Comparison of ENCODE assay signal across 24 cellular contexts in the genomic region with DNA sequence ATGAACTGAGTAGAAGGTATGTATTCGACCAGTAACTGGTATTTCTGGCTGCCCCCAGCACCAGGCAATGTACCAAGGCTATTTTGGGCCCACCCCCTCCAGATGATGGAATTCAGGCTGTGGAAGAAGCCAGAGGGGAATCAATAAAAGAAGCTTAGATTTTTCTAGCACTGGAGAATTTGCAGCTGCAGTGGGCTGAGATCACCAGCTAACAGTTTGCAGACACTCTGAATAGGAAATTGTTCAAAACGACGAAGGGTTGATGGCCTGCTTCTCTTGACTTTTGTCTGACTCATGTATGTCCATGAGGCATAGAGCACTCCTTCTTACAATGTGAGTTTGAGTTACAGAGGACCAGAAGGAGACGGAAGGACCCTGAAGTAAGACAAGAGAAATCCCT. TPM values are rescaled to one million over a fixed set of nuclear protein-coding genes. Genes with fewer than 3 reads are reported as not detected.
DNase-seq lines count a peak whose midpoint lies in the region; ATAC-seq, FAIRE-seq and TF ChIP-seq lines count a peak whose summit lies in the region.
"Had no signal": no experiment of that assay in that cellular context is flagged by ENCODE, and none has a peak within 500 bp of the region (broad histone marks: within the 10 kb centered on the region; RNA-seq: fewer than 3 reads in every experiment).

No MANE protein-coding gene starts in this region.

- peak overlapping the region; percentile 16 for H3K4me3 ChIP-seq in skeletal muscle satellite cell (ENCODE audit: low read length)
- H3K4me3 ChIP-seq: hepatocyte, left lung, thyroid gland had no signal

- no peaks in the 10 kb centered on the region for H3K9me3 ChIP-seq in skeletal muscle satellite cell (replicated peaks; ENCODE audit: low read length)
- H3K9me3 ChIP-seq: BE2C, left lung, thyroid gland had no signal

- H3K27ac ChIP-seq in layer of hippocampus (ENCODE audit: low read depth, low read length) = peak overlapping the region; percentile 87
- H3K27ac ChIP-seq: HL-60, RWPE1, thyroid gland had no signal

- no peak for FAIRE-seq in GM12892 (lab: Jason Lieb, UNC)

- no peaks in the 10 kb centered on the region for H3K27me3 ChIP-seq in layer of hippocampus (ENCODE audit: control insufficient read depth, insufficient read depth, low read length)
- no peaks in the 10 kb centered on the region for H3K27me3 ChIP-seq in skeletal muscle satellite cell (ENCODE audit: control insufficient read depth, insufficient read depth, low read length)
- H3K27me3 ChIP-seq: BE2C, hepatocyte, left lung, thyroid gland had no signal

- H3K27ac Mint-ChIP-seq in HFFc6 = 0 out of 2 replicates have a peak overlapping the region, but pooled peaks have one; percentile 32
- H3K27ac Mint-ChIP-seq: activated CD4-positive, alpha-beta T cell treated with anti-CD3 and anti-CD28 coated beads for 36 hours had no signal

- H3K36me3 Mint-ChIP-seq in HFFc6 (ENCODE audit: low read depth) = peaks cover 55% of the 10 kb centered on the region

- H3K36me3 ChIP-seq in skeletal muscle satellite cell (ENCODE audit: insufficient read depth, low read length) = peaks cover 50% of the 10 kb centered on the region

- H3K9ac ChIP-seq in skeletal muscle satellite cell (ENCODE audit: low read depth, low read length) = peak overlapping the region; percentile 41

- no peak for ATAC-seq in GM18873 (IDR thresholded peaks at IDR 0.05; ENCODE audit: low FRiP score, unreplicated experiment)

- H3K4me1 Mint-ChIP-seq in HFFc6 (ENCODE audit: low read depth) = peaks cover 48% of the 10 kb centered on the region

- no peaks in the 10 kb centered on the region; the same call in 1 of the 2 replicates for H3K27me3 Mint-ChIP-seq in HFFc6 (ENCODE audit: insufficient read depth)
- H3K27me3 Mint-ChIP-seq: activated CD4-positive, alpha-beta T cell treated with anti-CD3 and anti-CD28 coated beads for 36 hours had no signal

- no peak for TF ChIP-seq CTCF in HFFc6 (IDR thresholded peaks at IDR 0.05)

- no peaks in the 10 kb centered on the region for H3K9me3 Mint-ChIP-seq in HFFc6
- H3K9me3 Mint-ChIP-seq: neural crest cell had no signal

- peak overlapping the region; percentile 39 for H3K4me2 ChIP-seq in skeletal muscle satellite cell (ENCODE audit: low read length)
- H3K4me2 ChIP-seq: hepatocyte had no signal

- no peak for TF ChIP-seq POLR2A in GM12892 (IDR thresholded peaks at IDR 0.05; ENCODE audit: low read depth, low read length)

- H3K4me3 Mint-ChIP-seq in HFFc6 = no peak overlapping the region
- H3K4me3 Mint-ChIP-seq: activated CD4-positive, alpha-beta T cell treated with anti-CD3 and anti-CD28 coated beads for 36 hours; neural crest cell had no signal

- DNase-seq in HFFc6 (no peak), dermis blood vessel endothelial cell (peak; percentile 48), SHP77 treated with DMSO at 0.1 percent for 48 hours (lab: John Stamatoyannopoulos, UW) (no peak), GM12892 (ENCODE audit: insufficient read length) (no peak), iPS-NIHi11 (ENCODE audit: low spot score) (no peak)
- DNase-seq: activated CD4-positive, alpha-beta T cell treated with anti-CD3 and anti-CD28 coated beads for 36 hours; activated T-cell treated with anti-CD3 and anti-CD28 coated beads, Interleukin-2, amount 50 U/mL, for 1 hour; amniotic stem cell; BE2C; effector CD8-positive, alpha-beta T cell; Karpas-422; left lung; NCI-H187; NCI-H524; stimulated activated CD4-positive, alpha-beta T cell treated with anti-CD3 and anti-CD28 coated beads, Interleukin-12 subunit alpha, Interleukin-12 subunit beta, amount 100 ng/mL, for 4 hours; T-helper 2 cell; thyroid gland had no signal

- H3K4me1 ChIP-seq in skeletal muscle satellite cell (ENCODE audit: control insufficient read depth, insufficient read depth, low read length) = peaks cover 27% of the 10 kb centered on the region
- H3K4me1 ChIP-seq: BE2C, left lung had no signal

RNA-seq across cellular contexts. Expression of a gene that starts 28.8 kb away (rescaled TPM):
- total RNA-seq in HFFc6 (2021; fragmentation: NEBNext Ultra II Directional; extraction: Animal tissue kit (Norgen Biotek cat#: 25700)) = 10 to 100 TPM; 13.6 to 17.8 (median 16.2) TPM
- 4.6 and 6.8 TPM in 2 replicates for total RNA-seq in dermis blood vessel endothelial cell
- total RNA-seq in skeletal muscle satellite cell (2012; rRNA removed) = 6.1 TPM in 2 replicates
- 4.2 TPM for polyA plus RNA-seq in GM12892 (2012; ENCODE audit: missing spikeins)

RNA-seq across cellular contexts. Expression of a gene that starts 32.4 kb away (rescaled TPM):
- total RNA-seq in HFFc6 (2021; fragmentation: NEBNext Ultra II Directional; extraction: Animal tissue kit (Norgen Biotek cat#: 25700)) = 100 to 1,000 TPM; 105 to 135 (median 122) TPM
- total RNA-seq in dermis blood vessel endothelial cell = 36.9 and 41.6 TPM in 2 replicates
- total RNA-seq in skeletal muscle satellite cell (2012; rRNA removed) = 39.5 and 41.1 TPM in 2 replicates
- 27.3 TPM for polyA plus RNA-seq in GM12892 (2012; ENCODE audit: missing spikeins)

RNA-seq across cellular contexts. Expression of a gene that starts 37.8 kb away (rescaled TPM):
- 10 to 100 TPM; 15.5 to 21.2 (median 19.7) TPM for total RNA-seq in HFFc6 (2021; fragmentation: NEBNext Ultra II Directional; extraction: Animal tissue kit (Norgen Biotek cat#: 25700))
- 17.7 and 26.1 TPM in 2 replicates for total RNA-seq in dermis blood vessel endothelial cell
- total RNA-seq in skeletal muscle satellite cell (2012; rRNA removed) = 35.6 and 45.1 TPM in 2 replicates
- 3.5 TPM for polyA plus RNA-seq in GM12892 (2012; ENCODE audit: missing spikeins)
